8 cellular contexts compared by ENCODE assay signal in genomic region chr13:44576396-44577235, GRCh38. TPM values are rescaled to one million over a fixed set of nuclear protein-coding genes. Genes with fewer than 3 reads are reported as not detected.
DNase-seq lines count a peak whose midpoint lies in the region; ATAC-seq, FAIRE-seq and TF ChIP-seq lines count a peak whose summit lies in the region.

No MANE protein-coding gene starts in this region.

- no peaks in the 10 kb centered on the region for H3K9me3 ChIP-seq in Caco-2

- no peaks in the 10 kb centered on the region for H3K9me3 Mint-ChIP-seq in Caco-2 (ENCODE audit: unreplicated experiment)
- H3K9me3 Mint-ChIP-seq in activated T-cell treated with anti-CD3 and anti-CD28 coated beads, Interleukin-2, amount 50 U/mL, for 24 hours: no peaks in the 10 kb centered on the region

- no peak for TF ChIP-seq CTCF in Caco-2 (IDR thresholded peaks at IDR 0.05; ENCODE audit: insufficient read depth in 1 of 2, low read depth in 1 of 2, low read length in 1 of 2, severe bottlenecking in 1 of 2, unreplicated experiment in 1 of 2)
- no peak for TF ChIP-seq CTCF in fibroblast of pulmonary artery (IDR thresholded peaks at IDR 0.05; ENCODE audit: low read length, missing control alignments)

- POLR2A ChIA-PET in Caco-2 (lab: Charles Lee): interaction anchor here (0.6 kb wide), 1 partner anchor 86 kb away, joined by 4 read pairs; no protein-coding TSS in a partner anchor

- no peak for FAIRE-seq in urothelium cell line (lab: Jason Lieb, UNC)

- peaks cover 1% of the 10 kb centered on the region; the same call in 1 of the 2 replicates for H3K36me3 ChIP-seq in Caco-2 (ENCODE audit: control insufficient read depth, insufficient read depth, low read length)

- H3K36me3 Mint-ChIP-seq in Caco-2 (ENCODE audit: insufficient read depth, unreplicated experiment): peaks cover 7% of the 10 kb centered on the region
- peaks cover 10% of the 10 kb centered on the region for H3K36me3 Mint-ChIP-seq in activated T-cell treated with anti-CD3 and anti-CD28 coated beads, Interleukin-2, amount 50 U/mL, for 24 hours (ENCODE audit: low read depth)

- no peaks in the 10 kb centered on the region for H3K27me3 Mint-ChIP-seq in Caco-2 (ENCODE audit: insufficient read depth, unreplicated experiment)
- H3K27me3 Mint-ChIP-seq in activated T-cell treated with anti-CD3 and anti-CD28 coated beads, Interleukin-2, amount 50 U/mL, for 24 hours: peaks cover 2% of the 10 kb centered on the region

- intact Hi-C loops in Caco-2 (cut with micrococcal nuclease; ENCODE audit: unreplicated experiment): loop anchor here (1.0 to 10.0 kb wide), 8 partner anchors 53 to 413 kb away; partner anchors contain the start of genes GPALPP1 and NUFIP1

- ATAC-seq in GM21526 (IDR thresholded peaks at IDR 0.05; ENCODE audit: low FRiP score, unreplicated experiment): peak; percentile 26

- no TSS peak for BruUV-seq in Caco-2 (replicated peaks; lab: Mats Ljungman, UMichigan)

- DNase-seq in Caco-2 (no peak), fibroblast of pulmonary artery (ENCODE audit: low read depth) (peak; percentile 11), occipital lobe (lab: John Stamatoyannopoulos, UW) (peak; percentile 35), urothelium cell line (ENCODE audit: low spot score) (peak; percentile 14), SW 1271 (lab: John Stamatoyannopoulos, UW) (no peak)
- no peak for DNase-seq in Jurkat, Clone E6-1 (ENCODE audit: low read depth, low spot score)
- DNase-seq in activated T-cell treated with anti-CD3 and anti-CD28 coated beads, Interleukin-2, amount 50 U/mL, for 24 hours: no peak

- CTCF ChIA-PET in Caco-2 (lab: Charles Lee): interaction anchor here (0.6 kb wide), 1 partner anchor 48 kb away, joined by 3 read pairs; no protein-coding TSS in a partner anchor

- peak overlapping the region; percentile 74 for H3K4me3 Mint-ChIP-seq in Caco-2 (ENCODE audit: unreplicated experiment)
- peak overlapping the region; percentile 88 for H3K4me3 Mint-ChIP-seq in activated T-cell treated with anti-CD3 and anti-CD28 coated beads, Interleukin-2, amount 50 U/mL, for 24 hours

- H3K4me3 ChIP-seq in Caco-2 (ENCODE audit: low read depth, low read length): peak overlapping the region; percentile 99
- peak overlapping the region; percentile 70 for H3K4me3 ChIP-seq in Jurkat, Clone E6-1 (ENCODE audit: low read length)
- peak overlapping the region; percentile 86 for H3K4me3 ChIP-seq in fibroblast of pulmonary artery (replicated peaks; ENCODE audit: low read depth, low read length)

- peaks cover 31% of the 10 kb centered on the region for H3K4me1 ChIP-seq in Caco-2

- H3K27me3 ChIP-seq in Caco-2 (replicated peaks; ENCODE audit: control insufficient read depth, insufficient read depth, low read length): no peaks in the 10 kb centered on the region

- peak overlapping the region; percentile 85 for H3K27ac Mint-ChIP-seq in Caco-2 (ENCODE audit: unreplicated experiment)
- H3K27ac Mint-ChIP-seq in activated T-cell treated with anti-CD3 and anti-CD28 coated beads, Interleukin-2, amount 50 U/mL, for 24 hours: peak overlapping the region; percentile 93

- peaks cover 28% of the 10 kb centered on the region for H3K4me1 Mint-ChIP-seq in Caco-2 (ENCODE audit: low read depth, unreplicated experiment)
- H3K4me1 Mint-ChIP-seq in activated T-cell treated with anti-CD3 and anti-CD28 coated beads, Interleukin-2, amount 50 U/mL, for 24 hours (ENCODE audit: low read depth): peaks cover 47% of the 10 kb centered on the region

RNA-seq across cellular contexts. Expression of gene TSC22D1, which starts 0.5 kb away (rescaled TPM):
- 140 and 159 TPM in 2 replicates for total RNA-seq in Caco-2 (2022)
- polyA plus RNA-seq in Jurkat, Clone E6-1 (2012; ENCODE audit: insufficient read depth, insufficient read length): 19.5 TPM
- 251 TPM for total RNA-seq in occipital lobe

Comparison
In these comparisons a context has a peak if more than half of its experiments do, and no peak if none do; other contexts are left out.
1. DNase-seq: peak in fibroblast of pulmonary artery (single experiment), occipital lobe (single experiment) and urothelium cell line (single experiment); none in Caco-2 (0 of 2), Jurkat, Clone E6-1 (single experiment), activated T-cell treated with anti-CD3 and anti-CD28 coated beads, Interleukin-2, amount 50 U/mL, for 24 hours (single experiment) and SW 1271 (0 of 2).
2. Peak in every context shown above with its lines, with median percentiles within 50 percentile points of each other: H3K4me3 ChIP-seq.